In genomic region chr13:96552523-96552922, GRCh38 we compare ENCODE assay signal across 30 cellular contexts.
"Had no signal": no experiment of that assay in that cellular context is flagged by ENCODE, and none has a peak within 500 bp of the region (broad histone marks: within the 10 kb centered on the region; RNA-seq: fewer than 3 reads in every experiment).

No MANE protein-coding gene starts in this region.

- H3K4me3 ChIP-seq: neural progenitor cell, ovary, psoas muscle, skin epidermis, smooth muscle cell, spleen, suprapubic skin, testis, tibial artery, transverse colon, upper lobe of left lung, vagina had no signal

- DNase-seq: naive thymus-derived CD4-positive, alpha-beta T cell; natural killer cell; nucleus accumbens; ovary; psoas muscle; right cardiac atrium; spleen; stimulated activated CD4-positive, alpha-beta T cell treated with anti-CD3 and anti-CD28 coated beads, Interleukin-12 subunit alpha, Interleukin-12 subunit beta, amount 100 ng/mL, for 4 hours; stimulated activated CD4-positive, alpha-beta T cell treated with anti-CD3 and anti-CD28 coated beads, Interleukin-1b, Interleukin-23, amount 100 ng/mL, for 48 hours; stimulated activated CD4-positive, alpha-beta T cell treated with anti-CD3 and anti-CD28 coated beads, Interleukin-4, amount 100 ng/mL, for 1 hour; stimulated activated CD4-positive, alpha-beta T cell treated with anti-CD3 and anti-CD28 coated beads, Interleukin-4, amount 100 ng/mL, for 4 hours; stimulated activated CD8-positive, alpha-beta memory T cell treated with anti-CD3 and anti-CD28 coated beads, Interleukin-4, amount 100 ng/mL, for 48 hours; stimulated activated naive CD4-positive, alpha-beta T cell; stimulated activated naive CD8-positive, alpha-beta T cell treated with anti-CD3 and anti-CD28 coated beads, Interleukin-15, amount 100 ng/mL, for 72 hours; stimulated activated naive CD8-positive, alpha-beta T cell treated with anti-CD3 and anti-CD28 coated beads, Interleukin-15, Interleukin-2, amounts not matched to agents 100 U/mL and 50 U/mL, for 24 hours; substantia nigra; testis; tibial artery; transverse colon; upper lobe of left lung had no signal

- H3K9me3 ChIP-seq: neutrophil, ovary, psoas muscle, suprapubic skin, testis, tibial artery, transverse colon, upper lobe of left lung, vagina had no signal

- H3K36me3 ChIP-seq: neural progenitor cell, neutrophil, ovary, spleen, suprapubic skin, tibial artery, transverse colon, upper lobe of left lung, vagina had no signal

- ATAC-seq: naive thymus-derived CD4-positive, alpha-beta T cell; natural killer cell; psoas muscle; right cardiac atrium; sciatic nerve; stimulated activated memory B cell treated with anti-CD40 and anti-IgM and Interleukin-4, amounts not matched to agents 10 μg/mL and 1 μg/mL and 100 μg/mL, for 72 hours; stimulated activated naive CD8-positive, alpha-beta T cell treated with anti-CD3 and anti-CD28 coated beads, Interleukin-15, amount 100 ng/mL, for 72 hours; stimulated activated naive CD8-positive, alpha-beta T cell treated with anti-CD3 and anti-CD28 coated beads, Interleukin-15, Interleukin-2, amounts not matched to agents 100 U/mL and 50 U/mL, for 24 hours had no signal

- H3K79me2 ChIP-seq: parathyroid adenoma had no signal

- FAIRE-seq: urothelium cell line had no signal

- H3K4me1 ChIP-seq: neural progenitor cell, parathyroid adenoma, psoas muscle, spleen, suprapubic skin, testis, transverse colon, upper lobe of left lung, vagina had no signal

- H3K9ac ChIP-seq: neural progenitor cell, parathyroid adenoma had no signal

- H2AFZ ChIP-seq: neural progenitor cell, parathyroid adenoma had no signal

- H3K27me3 ChIP-seq: neural progenitor cell, neutrophil, ovary, spleen, suprapubic skin, testis, tibial artery, transverse colon, upper lobe of left lung, vagina had no signal

- H3K4me2 ChIP-seq: neural progenitor cell, smooth muscle cell had no signal

- H3K27ac ChIP-seq: neural progenitor cell, neutrophil, ovary, parathyroid adenoma, psoas muscle, skin epidermis, spleen, suprapubic skin, testis, tibial artery, transverse colon, upper lobe of left lung, vagina had no signal
